8 cellular contexts compared by ENCODE assay signal in the genomic region with DNA sequence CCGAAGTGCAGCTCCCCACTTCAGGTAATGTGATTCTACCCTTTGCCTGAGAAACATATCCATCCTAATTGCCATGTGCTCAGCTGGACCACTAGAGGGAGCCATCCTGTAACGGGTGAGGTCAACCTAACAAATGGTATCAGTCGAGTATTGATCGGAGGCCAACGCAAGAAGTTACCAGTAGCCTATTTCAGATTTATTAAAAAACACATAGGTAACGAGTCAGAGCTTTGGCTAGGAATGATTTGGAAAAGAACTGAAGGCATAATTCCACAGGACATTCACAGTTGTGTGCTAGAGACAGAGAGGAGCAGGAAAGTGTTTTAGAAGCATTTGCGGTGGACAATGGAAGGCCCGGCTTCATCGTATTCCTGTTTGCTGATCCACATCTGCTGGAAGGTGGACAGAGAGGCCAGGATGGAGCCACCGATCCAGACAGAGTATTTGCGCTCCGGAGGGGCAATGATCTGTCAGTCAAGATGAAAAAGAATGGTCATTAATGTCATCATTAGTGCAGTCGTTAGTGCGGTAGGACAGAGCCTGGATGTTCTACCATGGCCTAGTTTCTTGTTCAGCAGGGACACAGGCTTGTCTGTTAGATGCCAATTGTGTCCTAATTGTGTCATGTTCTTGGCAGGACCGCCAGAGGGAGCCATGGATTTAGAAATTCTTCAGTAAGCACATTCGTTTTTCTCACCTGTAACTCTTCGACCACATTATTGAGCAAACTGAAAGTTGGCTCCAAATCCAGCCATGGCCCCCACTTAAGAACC. TPM values are rescaled to one million over a fixed set of nuclear protein-coding genes. Genes with fewer than 3 reads are reported as not detected.
DNase-seq lines count a peak whose midpoint lies in the region; ATAC-seq and TF ChIP-seq lines count a peak whose summit lies in the region.

No MANE protein-coding gene starts in this region.

- CTCF ChIA-PET in RWPE1 (lab: Yijun Ruan, JAX): interaction anchor here (0.6 to 4.4 kb wide), 36 partner anchors 8 to 839 kb away, joined by 3 to 66 read pairs (median 4); a partner anchor contains a TSS

- no peak overlapping the region for H2BK5ac ChIP-seq in neuronal stem cell (ENCODE audit: low read length)

- in situ Hi-C loops in ACHN (cut with HindIII; ENCODE audit: low pct_ligation_motif_present, low pct_unique_long_range_greater_than_20kb, low sequenced_read_pairs): no loop called here

- H3K79me1 ChIP-seq in neuronal stem cell (ENCODE audit: low read depth, low read length): no peaks in the 10 kb centered on the region

- no peak overlapping the region for H3K4ac ChIP-seq in neuronal stem cell (ENCODE audit: low read length)

- no CpG with 5 or more reads among the region's 17 CpGs for WGBS in neuronal stem cell (ENCODE audit: extremely low coverage in 2 of 2, insufficient read length in 2 of 2, insufficient replicate concordance in 1 of 2), 2 donors

- POLR2A ChIA-PET in RWPE1 (lab: Yijun Ruan, JAX; ENCODE audit: low non-redundant PET): interaction anchor here (0.6 kb wide), 1 partner anchor 12 kb away, joined by 3 read pairs; no protein-coding TSS in a partner anchor

- no peak overlapping the region for H2BK12ac ChIP-seq in neuronal stem cell (ENCODE audit: low read length)

- peak; percentile 46 for ATAC-seq in GM18907 (IDR thresholded peaks at IDR 0.05; ENCODE audit: unreplicated experiment)

- H4K91ac ChIP-seq in neuronal stem cell (ENCODE audit: low read depth, low read length, poor library complexity): no peak overlapping the region

- no peak overlapping the region for H3K27ac ChIP-seq in RWPE1
- H3K27ac ChIP-seq in neuronal stem cell (replicated peaks; ENCODE audit: low read length): no peak overlapping the region

- H3K9me3 ChIP-seq in neuronal stem cell (replicated peaks in 1 of 2; ENCODE audit: control insufficient read depth in 2 of 2, insufficient read depth in 1 of 2, low read depth in 1 of 2, low read length in 2 of 2): no peaks in the 10 kb centered on the region

- DNase-seq in ACHN (peak; percentile 81), LNCaP clone FGC (ENCODE audit: low read depth) (peak; percentile 75), RWPE1 (ENCODE audit: low spot score) (peak; percentile 78), fibroblast of the conjunctiva (ENCODE audit: low read depth) (peak; percentile 84), neuronal stem cell (ENCODE audit: low spot score) (peak; percentile 65), stromal cell of bone marrow (ENCODE audit: low read depth) (peak; percentile 67)
- DNase-seq in activated T-helper 9 cell treated with anti-CD3 and anti-CD28 coated beads, Interleukin-2, amount 50 U/mL, for 16 hours (ENCODE audit: low read depth): peak; percentile 60

- TF ChIP-seq CTCF in LNCaP clone FGC (IDR thresholded peaks at IDR 0.05; ENCODE audit: control insufficient read depth, extremely low read depth, insufficient read depth) (peak; percentile 89), RWPE1 (conservative IDR thresholded peaks at IDR 0.05; ENCODE audit: low read depth) (peak; percentile 88)

- H3K4me3 ChIP-seq in LNCaP clone FGC (ENCODE audit: low read depth, low read length) (no peak overlapping the region), neuronal stem cell (ENCODE audit: low read length in 2 of 2) (no peak overlapping the region)

- H3K4me1 ChIP-seq in neuronal stem cell (ENCODE audit: control insufficient read depth in 2 of 2, insufficient read depth in 1 of 2, low read depth in 1 of 2, low read length in 2 of 2): peaks cover 0 to 2% of the 10 kb centered on the region in 2 donors

- no peak overlapping the region for H2BK120ac ChIP-seq in neuronal stem cell (ENCODE audit: low read depth, low read length)

- no peak overlapping the region for H3K4me2 ChIP-seq in neuronal stem cell (ENCODE audit: insufficient read depth, low read length, poor library complexity, severe bottlenecking)

- peak overlapping the region; percentile 23 for H2AFZ ChIP-seq in neuronal stem cell (ENCODE audit: low read length)

- peaks cover 0 to 10% of the 10 kb centered on the region in 2 donors for H3K36me3 ChIP-seq in neuronal stem cell (replicated peaks in 1 of 2; ENCODE audit: control insufficient read depth in 2 of 2, insufficient read depth in 2 of 2, low read length in 2 of 2)

- H3K9ac ChIP-seq in neuronal stem cell (ENCODE audit: low read depth, low read length, poor library complexity): no peak overlapping the region

- no peak overlapping the region for H3K14ac ChIP-seq in neuronal stem cell (ENCODE audit: low read length)

- no peak overlapping the region for H2AK5ac ChIP-seq in neuronal stem cell (ENCODE audit: low read depth, low read length)

- no peak overlapping the region for H3K23ac ChIP-seq in neuronal stem cell (ENCODE audit: low read depth, low read length, poor library complexity)

- no peaks in the 10 kb centered on the region for H3K27me3 ChIP-seq in neuronal stem cell (ENCODE audit: control insufficient read depth in 3 of 3, insufficient read depth in 3 of 3, low read depth in 1 of 3, low read length in 3 of 3)

- H2BK15ac ChIP-seq in neuronal stem cell (ENCODE audit: low read length): no peak overlapping the region

- no peak overlapping the region for H4K8ac ChIP-seq in neuronal stem cell (ENCODE audit: low read depth, low read length)

- H3K18ac ChIP-seq in neuronal stem cell (ENCODE audit: low read length): peak overlapping the region; percentile 25

RNA-seq across cellular contexts. Expression of a gene that starts 17.5 kb away (rescaled TPM):
- 115 TPM for polyA plus RNA-seq in neuronal stem cell (2013, experiment 1 of 2)
- polyA plus RNA-seq in neuronal stem cell (2013, experiment 2 of 2): 108 TPM

RNA-seq across cellular contexts. Expression of a gene that starts 55.0 kb away (rescaled TPM):
- 0.82 TPM for polyA plus RNA-seq in neuronal stem cell (2013, experiment 1 of 2)
- polyA plus RNA-seq in neuronal stem cell (2013, experiment 2 of 2): 0.61 TPM

RNA-seq across cellular contexts. Expression of a gene that starts 55.5 kb away (rescaled TPM):
- 6.8 TPM for polyA plus RNA-seq in neuronal stem cell (2013, experiment 1 of 2)
- polyA plus RNA-seq in neuronal stem cell (2013, experiment 2 of 2): 7.4 TPM
